14 cellular contexts compared by ENCODE assay signal in genomic region chr5:173642895-173643481, GRCh38.
"Had no signal": no experiment of that assay in that cellular context is flagged by ENCODE, and none has a peak within 500 bp of the region (broad histone marks: within the 10 kb centered on the region; RNA-seq: fewer than 3 reads in every experiment).

No MANE protein-coding gene starts in this region.

- FAIRE-seq: colon, endothelial cell of umbilical vein had no signal

- H3K4me1 ChIP-seq: ascending aorta, foreskin keratinocyte, uterus had no signal

- DNase-seq: activated CD4-positive, alpha-beta memory T cell treated with anti-CD3 and anti-CD28 coated beads for 36 hours; activated CD8-positive, alpha-beta memory T cell treated with anti-CD3 and anti-CD28 coated beads, Interleukin-2, amount 50 U/mL, for 4 hours; activated naive CD4-positive, alpha-beta T cell treated with Interleukin-2 at 50 U/mL for 16 hours; activated naive CD8-positive, alpha-beta T cell treated with anti-CD3 and anti-CD28 coated beads, Interleukin-2, amount 50 U/mL, for 24 hours; activated T-cell treated with anti-CD3 and anti-CD28 coated beads, Interleukin-2, amount 50 U/mL, for 72 hours; foreskin keratinocyte; stimulated activated CD4-positive, alpha-beta T cell treated with anti-CD3 and anti-CD28 coated beads, Interleukin-4, amount 100 ng/mL, for 24 hours; thyroid gland; uterus had no signal

- H3K4me3 Mint-ChIP-seq: activated CD4-positive, alpha-beta memory T cell treated with anti-CD3 and anti-CD28 coated beads for 36 hours; activated naive CD8-positive, alpha-beta T cell treated with anti-CD3 and anti-CD28 coated beads, Interleukin-2, amount 50 U/mL, for 24 hours; activated T-cell treated with anti-CD3 and anti-CD28 coated beads, Interleukin-2, amount 50 U/mL, for 72 hours; natural killer cell treated with Interleukin-12 subunit alpha and Interleukin-12 subunit beta and Interleukin-15 and Interleukin-18, amount 100 ng/mL, for 72 hours had no signal

- H3K27me3 ChIP-seq: ascending aorta, cardiac muscle cell, thyroid gland, uterus had no signal

- H3K9me3 Mint-ChIP-seq: activated CD4-positive, alpha-beta memory T cell treated with anti-CD3 and anti-CD28 coated beads for 36 hours; activated naive CD8-positive, alpha-beta T cell treated with anti-CD3 and anti-CD28 coated beads, Interleukin-2, amount 50 U/mL, for 24 hours; activated T-cell treated with anti-CD3 and anti-CD28 coated beads, Interleukin-2, amount 50 U/mL, for 72 hours; natural killer cell treated with Interleukin-12 subunit alpha and Interleukin-12 subunit beta and Interleukin-15 and Interleukin-18, amount 100 ng/mL, for 72 hours had no signal

- H3K4me1 Mint-ChIP-seq: activated naive CD8-positive, alpha-beta T cell treated with anti-CD3 and anti-CD28 coated beads, Interleukin-2, amount 50 U/mL, for 24 hours had no signal

- H3K27me3 Mint-ChIP-seq: activated naive CD8-positive, alpha-beta T cell treated with anti-CD3 and anti-CD28 coated beads, Interleukin-2, amount 50 U/mL, for 24 hours had no signal

- H3K9me3 ChIP-seq: ascending aorta, thyroid gland, uterus had no signal

- ATAC-seq: activated naive CD8-positive, alpha-beta T cell treated with anti-CD3 and anti-CD28 coated beads, Interleukin-2, amount 50 U/mL, for 24 hours; activated T-cell treated with anti-CD3 and anti-CD28 coated beads, Interleukin-2, amount 50 U/mL, for 72 hours had no signal

- H3K4me3 ChIP-seq: ascending aorta, cardiac muscle cell, thyroid gland, uterus had no signal

- H3K36me3 ChIP-seq: ascending aorta, cardiac muscle cell, thyroid gland, uterus had no signal

- H3K27ac ChIP-seq: ascending aorta, foreskin keratinocyte, uterus had no signal

- H3K36me3 Mint-ChIP-seq: activated CD4-positive, alpha-beta memory T cell treated with anti-CD3 and anti-CD28 coated beads for 36 hours; natural killer cell treated with Interleukin-12 subunit alpha and Interleukin-12 subunit beta and Interleukin-15 and Interleukin-18, amount 100 ng/mL, for 72 hours had no signal

- H3K27ac Mint-ChIP-seq: activated CD4-positive, alpha-beta memory T cell treated with anti-CD3 and anti-CD28 coated beads for 36 hours; activated naive CD8-positive, alpha-beta T cell treated with anti-CD3 and anti-CD28 coated beads, Interleukin-2, amount 50 U/mL, for 24 hours; activated T-cell treated with anti-CD3 and anti-CD28 coated beads, Interleukin-2, amount 50 U/mL, for 72 hours; natural killer cell treated with Interleukin-12 subunit alpha and Interleukin-12 subunit beta and Interleukin-15 and Interleukin-18, amount 100 ng/mL, for 72 hours had no signal
